Comparison of ENCODE assay signal across 20 cellular contexts in the genomic region with DNA sequence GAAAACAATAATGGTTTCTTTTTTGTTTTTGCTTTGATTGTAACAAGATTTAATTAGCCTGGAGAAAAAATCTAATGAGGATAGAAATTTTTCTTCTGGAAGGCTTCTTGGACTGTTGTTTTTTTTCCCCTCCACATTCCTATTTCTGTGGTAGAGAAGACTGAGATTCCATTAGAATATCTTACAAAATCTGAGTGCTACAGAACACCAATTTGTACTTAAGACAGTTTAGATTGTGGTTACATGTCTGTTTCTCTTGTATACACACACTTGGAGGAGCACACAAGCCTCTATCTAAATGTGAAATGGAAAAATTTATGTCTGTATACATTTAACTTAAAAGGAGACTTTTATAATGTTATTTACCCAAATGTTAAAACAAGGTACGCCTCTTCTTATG.
DNase-seq lines count a peak whose midpoint lies in the region; ATAC-seq, FAIRE-seq and TF ChIP-seq lines count a peak whose summit lies in the region.
"Had no signal": no experiment of that assay in that cellular context is flagged by ENCODE, and none has a peak within 500 bp of the region (broad histone marks: within the 10 kb centered on the region; RNA-seq: fewer than 3 reads in every experiment).

No MANE protein-coding gene starts in this region.

- ATAC-seq in esophagus mucosa: no peak
- ATAC-seq: K562 had no signal

- H3F3A ChIP-seq in smooth muscle cell (ENCODE audit: low read depth): no peaks in the 10 kb centered on the region

- no peak for TF ChIP-seq CTCF in astrocyte (IDR thresholded peaks at IDR 0.05; ENCODE audit: insufficient read depth, low read depth, low read length)
- TF ChIP-seq CTCF in fibroblast of villous mesenchyme (IDR thresholded peaks at IDR 0.05; ENCODE audit: insufficient read depth, low read depth, low read length): no peak
- no peak for TF ChIP-seq CTCF in smooth muscle cell (IDR thresholded peaks at IDR 0.05; ENCODE audit: borderline replicate concordance, insufficient read depth, poor library complexity, severe bottlenecking)

- no peak overlapping the region for H2AFZ ChIP-seq in astrocyte (ENCODE audit: low read depth, low read length)
- H2AFZ ChIP-seq in smooth muscle cell (ENCODE audit: low read depth): no peak overlapping the region
- H2AFZ ChIP-seq: GM23248 had no signal

- H3K4me1 ChIP-seq in astrocyte (ENCODE audit: insufficient read depth, low read length) (no peaks in the 10 kb centered on the region), smooth muscle cell (ENCODE audit: low read depth) (no peaks in the 10 kb centered on the region)
- H3K4me1 ChIP-seq: BLaER1 had no signal

- peaks cover 4% of the 10 kb centered on the region for H3K4me1 Mint-ChIP-seq in astrocyte (ENCODE audit: low read depth, unreplicated experiment)
- H3K4me1 Mint-ChIP-seq: CD4-positive, CD25-positive, alpha-beta regulatory T cell had no signal

- H3K27ac ChIP-seq in astrocyte (ENCODE audit: low read depth, low read length) (no peak overlapping the region), smooth muscle cell (ENCODE audit: low read depth) (peak overlapping the region; percentile 25)
- H3K27ac ChIP-seq: BLaER1, GM23248, HL-60 had no signal

- no peaks in the 10 kb centered on the region for H3K27me3 Mint-ChIP-seq in astrocyte (ENCODE audit: low read depth, unreplicated experiment)
- H3K27me3 Mint-ChIP-seq: CD4-positive, CD25-positive, alpha-beta regulatory T cell had no signal

- H3K4me2 ChIP-seq in astrocyte (ENCODE audit: low read length) (no peak overlapping the region), smooth muscle cell (peak overlapping the region; percentile 57)
- H3K4me2 ChIP-seq: BLaER1 had no signal

- H4K20me1 ChIP-seq in astrocyte (ENCODE audit: insufficient read depth, low read length) (no peaks in the 10 kb centered on the region), smooth muscle cell (ENCODE audit: low read depth) (no peaks in the 10 kb centered on the region)
- H4K20me1 ChIP-seq: BLaER1 had no signal

- H3K36me3 ChIP-seq in astrocyte (ENCODE audit: insufficient read depth, low read length): no peaks in the 10 kb centered on the region
- H3K36me3 ChIP-seq in smooth muscle cell (ENCODE audit: low read depth): no peaks in the 10 kb centered on the region
- H3K36me3 ChIP-seq: BLaER1 had no signal

- FAIRE-seq in astrocyte (lab: Jason Lieb, UNC): no peak
- FAIRE-seq: A204.1, GM12892, K562 had no signal

- no peak overlapping the region for H3K4me3 Mint-ChIP-seq in astrocyte (ENCODE audit: unreplicated experiment)
- H3K4me3 Mint-ChIP-seq: CD4-positive, CD25-positive, alpha-beta regulatory T cell had no signal

- H3K4me3 ChIP-seq in astrocyte (ENCODE audit: insufficient read depth, low read depth, low read length) (no peak overlapping the region), fibroblast of villous mesenchyme (ENCODE audit: low read depth, low read length) (no peak overlapping the region), smooth muscle cell (no peak overlapping the region)
- H3K4me3 ChIP-seq: BLaER1, GM23248, K562 had no signal

- H3K79me2 ChIP-seq in astrocyte (ENCODE audit: insufficient read depth, low read length) (no peaks in the 10 kb centered on the region), smooth muscle cell (ENCODE audit: low read depth) (no peaks in the 10 kb centered on the region)

- H3K9me3 Mint-ChIP-seq in astrocyte (ENCODE audit: unreplicated experiment): no peaks in the 10 kb centered on the region

- 41% methylated on average over 1 of the region's 1 CpG for WGBS in smooth muscle cell (ENCODE audit: low lambda C conversion rate)

- no peak overlapping the region for H3K9ac ChIP-seq in astrocyte (ENCODE audit: low read length)
- no peak overlapping the region for H3K9ac ChIP-seq in smooth muscle cell (ENCODE audit: low read depth)
- H3K9ac ChIP-seq: BLaER1, GM23248 had no signal

- DNase-seq in EH (ENCODE audit: low read depth) (peak; percentile 69), astrocyte (ENCODE audit: low read depth) (peak; percentile 41), fibroblast of villous mesenchyme (ENCODE audit: low read depth) (peak; percentile 10), smooth muscle cell (lab: John Stamatoyannopoulos, UW; ENCODE audit: unreplicated experiment) (no peak), NOMO-1 treated with DMSO at 0.1 percent for 48 hours (lab: John Stamatoyannopoulos, UW; ENCODE audit: unreplicated experiment) (no peak), COLO668 (lab: John Stamatoyannopoulos, UW; ENCODE audit: unreplicated experiment) (no peak)
- DNase-seq: AML-193; Calu3; CD4-positive, CD25-positive, alpha-beta regulatory T cell; DMS 273 treated with DMSO at 0.1 percent for 48 hours; DMS79; GDM1; GM23248; H7 had no signal

- H3K36me3 Mint-ChIP-seq in astrocyte (ENCODE audit: low read depth, unreplicated experiment): no peaks in the 10 kb centered on the region
- H3K36me3 Mint-ChIP-seq: CD4-positive, CD25-positive, alpha-beta regulatory T cell had no signal

- no peak overlapping the region for H3K27ac Mint-ChIP-seq in astrocyte (ENCODE audit: unreplicated experiment)
- H3K27ac Mint-ChIP-seq: CD4-positive, CD25-positive, alpha-beta regulatory T cell had no signal

- H3K9me3 ChIP-seq in astrocyte (ENCODE audit: insufficient read depth, low read depth, low read length) (no peaks in the 10 kb centered on the region), smooth muscle cell (replicated peaks; ENCODE audit: low read depth) (no peaks in the 10 kb centered on the region)
- H3K9me3 ChIP-seq: BLaER1 had no signal

- H3K27me3 ChIP-seq in astrocyte (ENCODE audit: insufficient read depth, low read length): no peaks in the 10 kb centered on the region
- no peaks in the 10 kb centered on the region for H3K27me3 ChIP-seq in smooth muscle cell (ENCODE audit: low read depth)
- H3K27me3 ChIP-seq: BLaER1 had no signal

Comparison
In these comparisons a context has a peak if more than half of its experiments do, and no peak if none do; other contexts are left out.
1. DNase-seq: peak in EH (single experiment), astrocyte (single experiment) and fibroblast of villous mesenchyme (single experiment); none in smooth muscle cell (single experiment), NOMO-1 treated with DMSO at 0.1 percent for 48 hours (single experiment) and COLO668 (single experiment).